29 cellular contexts compared by ENCODE assay signal in genomic region chr3:148606979-148607378, GRCh38.
DNase-seq lines count a peak whose midpoint lies in the region; ATAC-seq, FAIRE-seq and TF ChIP-seq lines count a peak whose summit lies in the region.
"Had no signal": no experiment of that assay in that cellular context is flagged by ENCODE, and none has a peak within 500 bp of the region (broad histone marks: within the 10 kb centered on the region; RNA-seq: fewer than 3 reads in every experiment).

No MANE protein-coding gene starts in this region.

- H3K4me3 Mint-ChIP-seq in T-cell: no peak overlapping the region
- H3K4me3 Mint-ChIP-seq: activated naive CD4-positive, alpha-beta T cell treated with anti-CD3 and anti-CD28 coated beads, Interleukin-2, amount 50 U/mL, for 24 hours; activated T-helper 1 cell treated with anti-CD3 and anti-CD28 coated beads, Interleukin-12 subunit alpha, Interleukin-12 subunit beta, Interleukin-2, Interleukin-4 antibody, amounts not matched to agents 30 ng/mL and 10 ng/mL and 1 ng/mL, durations not matched to agents 14 hours and 24 hours and 36 hours had no signal

- peaks cover 0 to 11% (median 5%) of the 10 kb centered on the region in 3 donors for H3K9me3 Mint-ChIP-seq in T-cell
- H3K9me3 Mint-ChIP-seq: activated T-helper 1 cell treated with anti-CD3 and anti-CD28 coated beads, Interleukin-12 subunit alpha, Interleukin-12 subunit beta, Interleukin-2, Interleukin-4 antibody, amounts not matched to agents 30 ng/mL and 10 ng/mL and 1 ng/mL, durations not matched to agents 14 hours and 24 hours and 36 hours had no signal

- POLR2A ChIA-PET in HepG2 (lab: Yijun Ruan, JAX) (no interaction called here), T-cell (lab: Charles Lee) (no interaction called here)

- H3K36me3 Mint-ChIP-seq in T-cell: no peaks in the 10 kb centered on the region
- H3K36me3 Mint-ChIP-seq: activated naive CD4-positive, alpha-beta T cell treated with anti-CD3 and anti-CD28 coated beads, Interleukin-2, amount 50 U/mL, for 24 hours had no signal

- CTCF ChIA-PET in HepG2 (lab: Yijun Ruan, JAX; ENCODE audit: low intra/inter-chr PET ratio, low total read pairs): no interaction called here
- CTCF ChIA-PET in T-cell (lab: Charles Lee): no interaction called here

- H3K9ac ChIP-seq in HepG2 (ENCODE audit: insufficient read depth, low read depth, low read length): no peak overlapping the region
- H3K9ac ChIP-seq: BLaER1 had no signal

- H3K27me3 Mint-ChIP-seq in T-cell: no peaks in the 10 kb centered on the region
- H3K27me3 Mint-ChIP-seq: activated naive CD4-positive, alpha-beta T cell treated with anti-CD3 and anti-CD28 coated beads, Interleukin-2, amount 50 U/mL, for 24 hours had no signal

- no peaks in the 10 kb centered on the region for H3K79me2 ChIP-seq in HepG2 (ENCODE audit: insufficient read depth, low read length)

- H3K4me3 ChIP-seq in HepG2 (replicated peaks in 1 of 3; ENCODE audit: insufficient read depth in 1 of 3, low read depth in 2 of 3, low read length in 3 of 3) (no peak overlapping the region), gastrocnemius medialis (no peak overlapping the region)
- H3K4me3 ChIP-seq: BLaER1, prostate gland, vagina had no signal

- no peaks in the 10 kb centered on the region for H3K4me1 Mint-ChIP-seq in T-cell
- H3K4me1 Mint-ChIP-seq: activated naive CD4-positive, alpha-beta T cell treated with anti-CD3 and anti-CD28 coated beads, Interleukin-2, amount 50 U/mL, for 24 hours had no signal

- TF ChIP-seq EP300 in HepG2 (IDR thresholded peaks at IDR 0.05; ENCODE audit: low read depth in 2 of 2, low read length in 2 of 2) (no peak), HepG2 (CRISPR knock-in tag; IDR thresholded peaks at IDR 0.05; ENCODE audit: borderline replicate concordance) (no peak)

- no peak overlapping the region for H3K4me2 ChIP-seq in HepG2 (ENCODE audit: low read depth, low read length)
- H3K4me2 ChIP-seq: BLaER1 had no signal

- TF ChIP-seq POLR2A in HepG2 (IDR thresholded peaks at IDR 0.05; ENCODE audit: insufficient read depth in 1 of 2, low read depth in 2 of 2, low read length in 2 of 2) (no peak), gastrocnemius medialis (IDR thresholded peaks at IDR 0.05) (no peak)

- H3K27me3 ChIP-seq in HepG2 (ENCODE audit: control insufficient read depth in 1 of 2, insufficient read depth in 2 of 2, low read length in 2 of 2): no peaks in the 10 kb centered on the region
- no peaks in the 10 kb centered on the region for H3K27me3 ChIP-seq in gastrocnemius medialis
- H3K27me3 ChIP-seq: BLaER1, vagina had no signal

- intact Hi-C loops in HepG2 (cut with micrococcal nuclease; ENCODE audit: unreplicated experiment) (loop anchor here (10.0 kb wide), 1 partner anchor 152 kb away; no protein-coding TSS in a partner anchor), gastrocnemius medialis (cut with DNase I; ENCODE audit: low total_unique reads) (no loop called here)

- peaks cover 49% of the 10 kb centered on the region for H3K4me1 ChIP-seq in HepG2 (ENCODE audit: insufficient read depth, low read length)
- H3K4me1 ChIP-seq in gastrocnemius medialis: no peaks in the 10 kb centered on the region
- H3K4me1 ChIP-seq: BLaER1, prostate gland, vagina had no signal

- FAIRE-seq in HepG2 (lab: Jason Lieb, UNC): no peak
- FAIRE-seq: D721Med, keratinocyte, small intestine had no signal

- H3K27ac ChIP-seq in VCaP: peak overlapping the region; percentile 98; the same call in 1 of the 2 replicates
- H3K27ac ChIP-seq in HepG2 (ENCODE audit: extremely low read length, insufficient read depth, low read length): no peak overlapping the region
- H3K27ac ChIP-seq in gastrocnemius medialis: peak overlapping the region in 3 of 4 donors; percentile 14 to 32 (median 30)
- H3K27ac ChIP-seq: BLaER1, prostate gland, vagina had no signal

- H3K27ac Mint-ChIP-seq in T-cell: no peak overlapping the region
- H3K27ac Mint-ChIP-seq: activated naive CD4-positive, alpha-beta T cell treated with anti-CD3 and anti-CD28 coated beads, Interleukin-2, amount 50 U/mL, for 24 hours; activated T-helper 1 cell treated with anti-CD3 and anti-CD28 coated beads, Interleukin-12 subunit alpha, Interleukin-12 subunit beta, Interleukin-2, Interleukin-4 antibody, amounts not matched to agents 30 ng/mL and 10 ng/mL and 1 ng/mL, durations not matched to agents 14 hours and 24 hours and 36 hours had no signal

- TF ChIP-seq CTCF in VCaP (conservative IDR thresholded peaks at IDR 0.05) (no peak), HepG2 (CRISPR knock-in tag; IDR thresholded peaks at IDR 0.05) (no peak), gastrocnemius medialis (IDR thresholded peaks at IDR 0.05 in 4 of 5, conservative IDR thresholded peaks at IDR 0.05 in 1 of 5) (no peak)

- no peak for ATAC-seq in HepG2
- peak; percentile 68 to 83 for ATAC-seq in gastrocnemius medialis
- no peak for ATAC-seq in GM19397 (IDR thresholded peaks at IDR 0.05; ENCODE audit: unreplicated experiment)
- no peak for ATAC-seq in T-cell (replicated peaks in 1 of 4)
- ATAC-seq: HCT116 had no signal

- H2AFZ ChIP-seq in HepG2 (ENCODE audit: low read length): peak overlapping the region; percentile 28

- no peaks in the 10 kb centered on the region for H4K20me1 ChIP-seq in HepG2 (ENCODE audit: insufficient read depth, low read length)
- H4K20me1 ChIP-seq: BLaER1 had no signal

- TF ChIP-seq RAD21 in HepG2 (CRISPR knock-in tag; IDR thresholded peaks at IDR 0.05): no peak

- in situ Hi-C loops in HepG2 (cut with HindIII; ENCODE audit: extremely low pct_ligation_motif_present, low pct_unique_long_range_greater_than_20kb) (no loop called here), gastrocnemius medialis (cut with MboI; ENCODE audit: low sequenced_read_pairs in 4 of 4) (no loop called here)

- H3K36me3 ChIP-seq in HepG2 (replicated peaks in 1 of 2; ENCODE audit: control insufficient read depth in 1 of 2, insufficient read depth in 2 of 2, low read length in 2 of 2) (no peaks in the 10 kb centered on the region), gastrocnemius medialis (no peaks in the 10 kb centered on the region)
- H3K36me3 ChIP-seq: BLaER1, prostate gland, vagina had no signal

- DNase-seq in fibroblast of peridontal ligament (ENCODE audit: extremely low read depth) (peak; percentile 6), HepG2 (ENCODE audit: low spot score) (no peak), gastrocnemius medialis (peak; percentile 17 to 42), T-cell (no peak), NCI-H187 treated with DMSO at 0.1 percent for 48 hours (lab: John Stamatoyannopoulos, UW) (no peak)
- no peak for DNase-seq in activated CD4-positive, CD25-positive, alpha-beta regulatory T cell (lab: John Stamatoyannopoulos, UW)
- DNase-seq: ACHN; activated CD4-positive, alpha-beta T cell treated with anti-CD3 and anti-CD28 coated beads, Interleukin-2, amount 50 U/mL, for 4 hours; aorta; central memory CD4-positive, alpha-beta T cell; dermis blood vessel endothelial cell; hippocampal formation; NCI-H1092; NCI-H2081; OCI-M1; small intestine; stimulated activated CD4-positive, alpha-beta T cell treated with anti-CD3 and anti-CD28 coated beads, Interleukin-1b, Interleukin-23, amount 100 ng/mL, for 48 hours; substantia nigra; T-helper 9 cell had no signal

- BruUV-seq in HepG2 (replicated peaks; lab: Mats Ljungman, UMichigan): no TSS peak

- H3K9me3 ChIP-seq in HepG2 (ENCODE audit: low read length) (no peaks in the 10 kb centered on the region), gastrocnemius medialis (no peaks in the 10 kb centered on the region)
- H3K9me3 ChIP-seq: BLaER1, prostate gland, vagina had no signal

TF ChIP-seq in HepG2, 621 proteins besides CTCF, POLR2A, EP300 and RAD21 (continues in another document):
- TF ChIP-seq ZBTB2 (CRISPR knock-in tag; IDR thresholded peaks at IDR 0.05; ENCODE audit: low read depth): no peak
- no peak for TF ChIP-seq HOXA3 (CRISPR knock-in tag; IDR thresholded peaks at IDR 0.05)
- TF ChIP-seq ZNF18 (CRISPR knock-in tag; IDR thresholded peaks at IDR 0.05; ENCODE audit: insufficient replicate concordance): peak; percentile 27

Comparison
In these comparisons a context has a peak if more than half of its experiments do, and no peak if none do; other contexts are left out.
1. DNase-seq: peak in fibroblast of peridontal ligament (single experiment) and gastrocnemius medialis (2 of 2); none in HepG2 (single experiment), activated CD4-positive, CD25-positive, alpha-beta regulatory T cell (0 of 4), T-cell (0 of 34) and NCI-H187 treated with DMSO at 0.1 percent for 48 hours (single experiment).
2. ATAC-seq: peak in gastrocnemius medialis (2 of 2); none in HepG2 (single experiment), GM19397 (single experiment) and T-cell (0 of 4).